Comparison of ENCODE assay signal across 9 cellular contexts in the genomic region with DNA sequence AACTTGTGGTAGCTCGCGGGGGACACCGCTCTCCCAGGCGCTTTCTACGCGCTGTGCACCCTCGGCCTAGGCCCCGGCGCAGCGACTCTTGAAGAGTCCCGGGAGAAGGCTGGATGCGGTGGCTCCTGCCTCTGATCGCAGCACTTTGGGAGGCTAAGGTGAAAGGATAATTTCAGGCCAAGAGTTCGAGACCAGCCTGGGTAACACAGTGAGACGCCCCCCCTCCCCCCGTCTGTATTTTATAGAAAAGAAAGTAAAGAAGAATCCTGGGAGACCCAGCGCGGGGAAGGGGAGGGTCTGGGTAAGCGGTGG. TPM values are rescaled to one million over a fixed set of nuclear protein-coding genes. Genes with fewer than 3 reads are reported as not detected.
DNase-seq lines count a peak whose midpoint lies in the region; ATAC-seq and TF ChIP-seq lines count a peak whose summit lies in the region.
"Had no signal": no experiment of that assay in that cellular context is flagged by ENCODE, and none has a peak within 500 bp of the region (broad histone marks: within the 10 kb centered on the region; RNA-seq: fewer than 3 reads in every experiment).

No MANE protein-coding gene starts in this region.

- H3K36me3 ChIP-seq in PC-3 (ENCODE audit: low read depth, low read length) (no peaks in the 10 kb centered on the region), neuronal stem cell (replicated peaks in 1 of 2; ENCODE audit: control insufficient read depth in 2 of 2, insufficient read depth in 2 of 2, low read length in 2 of 2) (no peaks in the 10 kb centered on the region)

- no peaks in the 10 kb centered on the region for H4K20me1 ChIP-seq in PC-3 (ENCODE audit: low read length)

- no peak overlapping the region for H4K91ac ChIP-seq in neuronal stem cell (ENCODE audit: low read depth, low read length, poor library complexity)

- peaks cover 49 to 67% (median 55%) of the 10 kb centered on the region in 3 donors for H3K27me3 Mint-ChIP-seq in CD14-positive monocyte (ENCODE audit: low read depth in 3 of 3)

- no TSS peak for BruUV-seq in PC-3 (replicated peaks; lab: Mats Ljungman, UMichigan)

- no peak overlapping the region for H2BK120ac ChIP-seq in neuronal stem cell (ENCODE audit: low read depth, low read length)

- no peak overlapping the region for H3K23ac ChIP-seq in neuronal stem cell (ENCODE audit: low read depth, low read length, poor library complexity)

- H2AFZ ChIP-seq in PC-3 (ENCODE audit: low read length) (peak overlapping the region; percentile 87), neuronal stem cell (ENCODE audit: low read length) (peak overlapping the region; percentile 94)

- H3K27ac ChIP-seq in PC-3 (ENCODE audit: low read length), result no peak overlapping the region
- H3K27ac ChIP-seq in neuronal stem cell (replicated peaks; ENCODE audit: low read length), result no peak overlapping the region

- H3K4me3 ChIP-seq in PC-3 (ENCODE audit: low read length) (peak overlapping the region; percentile 72), epithelial cell of esophagus (ENCODE audit: low read length) (peak overlapping the region; percentile 50), neuronal stem cell (ENCODE audit: low read length in 2 of 2) (peak overlapping the region; percentile 42 to 83)

- no peak overlapping the region for H3K14ac ChIP-seq in neuronal stem cell (ENCODE audit: low read length)

- H2BK12ac ChIP-seq in neuronal stem cell (ENCODE audit: low read length), result no peak overlapping the region

- peak overlapping the region; percentile 73 to 87 for H3K4me3 Mint-ChIP-seq in CD14-positive monocyte

- no peaks in the 10 kb centered on the region for H3K79me1 ChIP-seq in neuronal stem cell (ENCODE audit: low read depth, low read length)

- no CpG with 5 or more reads among the region's 19 CpGs for WGBS in neuronal stem cell (ENCODE audit: extremely low coverage in 2 of 2, insufficient read length in 2 of 2, insufficient replicate concordance in 1 of 2), 2 donors

- H3K9me2 ChIP-seq in PC-3 (replicated peaks; ENCODE audit: low read length), result no peaks in the 10 kb centered on the region

- peaks cover 8% of the 10 kb centered on the region for H3K4me1 ChIP-seq in PC-3 (ENCODE audit: insufficient read depth, low read length)
- peaks cover 0 to 6% of the 10 kb centered on the region in 2 donors for H3K4me1 ChIP-seq in neuronal stem cell (ENCODE audit: control insufficient read depth in 2 of 2, insufficient read depth in 1 of 2, low read depth in 1 of 2, low read length in 2 of 2)

- H3K4me2 ChIP-seq in PC-3 (ENCODE audit: low read length) (peak overlapping the region; percentile 83), neuronal stem cell (ENCODE audit: insufficient read depth, low read length, poor library complexity, severe bottlenecking) (peak overlapping the region; percentile 95)

- peak overlapping the region in 2 of 7 donors; percentile 25 to 30 for H3K27ac Mint-ChIP-seq in CD14-positive monocyte

- no peaks in the 10 kb centered on the region for H3K79me2 ChIP-seq in PC-3 (ENCODE audit: low read length)

- no peaks in the 10 kb centered on the region for H3F3A ChIP-seq in PC-3 (ENCODE audit: low read length, unreplicated experiment)

- no peak for TF ChIP-seq CTCF in CD14-positive monocyte (IDR thresholded peaks at IDR 0.05)
- TF ChIP-seq CTCF in PC-3 (conservative IDR thresholded peaks at IDR 0.05; ENCODE audit: low read depth, low read length), result no peak
- TF ChIP-seq CTCF in epithelial cell of esophagus (IDR thresholded peaks at IDR 0.05; ENCODE audit: insufficient read depth, low read depth, low read length, missing control alignments), result no peak

- CTCF ChIA-PET in PC-3 (lab: Charles Lee), result no interaction called here

- H3K18ac ChIP-seq in neuronal stem cell (ENCODE audit: low read length), result peak overlapping the region; percentile 89

- peak overlapping the region; percentile 32 for H2BK5ac ChIP-seq in neuronal stem cell (ENCODE audit: low read length)

- no peak overlapping the region for H3K9ac ChIP-seq in PC-3 (ENCODE audit: low read length)
- H3K9ac ChIP-seq in neuronal stem cell (ENCODE audit: low read depth, low read length, poor library complexity), result peak overlapping the region; percentile 52

- H3K4me1 Mint-ChIP-seq in CD14-positive monocyte, result peaks cover 18% of the 10 kb centered on the region

- intact Hi-C loops in CD14-positive monocyte (cut with micrococcal nuclease) (loop anchor here in 1 of 2 donors (5.0 kb wide), 1 partner anchor 38 kb away; the partner anchor contains the start of gene ARL2BP), PC-3 (cut with micrococcal nuclease) (no loop called here)

- H3K9me3 ChIP-seq in PC-3 (ENCODE audit: low read length) (no peaks in the 10 kb centered on the region), neuronal stem cell (replicated peaks in 1 of 2; ENCODE audit: control insufficient read depth in 2 of 2, insufficient read depth in 1 of 2, low read depth in 1 of 2, low read length in 2 of 2) (peaks cover 0 to 2% of the 10 kb centered on the region in 2 donors)

- H2AK5ac ChIP-seq in neuronal stem cell (ENCODE audit: low read depth, low read length), result no peak overlapping the region

- ATAC-seq in PC-3 (no peak), GM18519 (IDR thresholded peaks at IDR 0.05; ENCODE audit: low FRiP score, unreplicated experiment) (no peak), GM21367 (IDR thresholded peaks at IDR 0.05; ENCODE audit: unreplicated experiment) (no peak)

- POLR2A ChIA-PET in PC-3 (lab: Charles Lee; ENCODE audit: unreplicated experiment), result no interaction called here

- peaks cover 3 to 4% of the 10 kb centered on the region in 2 donors for H3K36me3 Mint-ChIP-seq in CD14-positive monocyte

- no peak overlapping the region for H4K8ac ChIP-seq in neuronal stem cell (ENCODE audit: low read depth, low read length)

- H3K9me3 Mint-ChIP-seq in CD14-positive monocyte, result peaks cover 0 to 19% (median 4%) of the 10 kb centered on the region in 7 donors

- H3K4ac ChIP-seq in neuronal stem cell (ENCODE audit: low read length), result no peak overlapping the region

- H3K27me3 ChIP-seq in PC-3 (ENCODE audit: low read length), result no peaks in the 10 kb centered on the region
- peaks cover 12 to 58% (median 28%) of the 10 kb centered on the region in 3 experiments for H3K27me3 ChIP-seq in neuronal stem cell (ENCODE audit: control insufficient read depth in 3 of 3, insufficient read depth in 3 of 3, low read depth in 1 of 3, low read length in 3 of 3)

- no peak for DNase-seq in CD14-positive monocyte (ENCODE audit: low spot score)
- no peak for DNase-seq in PC-3
- no peak for DNase-seq in epithelial cell of esophagus (ENCODE audit: low read depth)
- no peak for DNase-seq in neuronal stem cell (ENCODE audit: low spot score)
- DNase-seq in amygdala (lab: John Stamatoyannopoulos, UW), result no peak
- DNase-seq in NCI-H748 treated with DMSO at 0.1 percent for 48 hours (lab: John Stamatoyannopoulos, UW), result no peak
- DNase-seq: NCI-H524 treated with DMSO at 0.1 percent for 48 hours had no signal

- H2BK15ac ChIP-seq in neuronal stem cell (ENCODE audit: low read length), result peak overlapping the region; percentile 53

RNA-seq across cellular contexts. Expression of gene PLLP, which starts 0.4 kb away (rescaled TPM):
- polyA plus RNA-seq in CD14-positive monocyte, result under 1 TPM; 0.52 to 0.97 TPM
- total RNA-seq in PC-3 (2014; rRNA removed), result 0.35 and 1.6 TPM in 2 replicates
- 3.6 TPM for polyA plus RNA-seq in neuronal stem cell (2013, experiment 1 of 2)
- 3.4 TPM for polyA plus RNA-seq in neuronal stem cell (2013, experiment 2 of 2)

RNA-seq across cellular contexts. Expression of gene ARL2BP, which starts 39.8 kb away (rescaled TPM):
- polyA plus RNA-seq in CD14-positive monocyte, result 10 to 100 TPM; 84.0 to 84.6 TPM
- 35.3 and 38.4 TPM in 2 replicates for total RNA-seq in PC-3 (2014; rRNA removed)
- polyA plus RNA-seq in neuronal stem cell (2013, experiment 1 of 2), result 43.3 TPM
- polyA plus RNA-seq in neuronal stem cell (2013, experiment 2 of 2), result 45.1 TPM
